ENCODE assay signal across 1 cellular context in the genomic region with DNA sequence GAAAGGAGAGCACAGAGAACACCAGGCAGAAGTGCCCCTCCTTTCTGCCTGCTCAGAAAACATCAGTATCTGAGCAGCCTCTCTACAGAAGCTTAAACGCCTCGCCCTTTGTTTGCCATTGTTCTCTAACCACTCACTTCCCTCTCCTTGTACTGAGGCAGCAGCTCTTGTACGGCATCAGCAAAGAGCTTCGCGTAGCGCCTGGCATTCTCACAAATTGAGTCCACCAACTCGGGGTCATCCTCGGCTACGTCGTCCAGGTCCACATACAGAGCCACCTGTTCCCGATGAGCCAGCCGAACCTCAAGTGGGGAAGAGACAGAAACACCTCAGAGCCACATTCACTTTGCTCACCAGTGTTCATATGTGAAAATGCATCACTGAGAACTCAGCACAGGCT.
TF ChIP-seq lines count a peak whose summit lies in the region.

No MANE protein-coding gene starts in this region.

TF ChIP-seq in GM23338, 12 proteins besides CTCF, POLR2A, EP300 and RAD21 (continued from another document):
- TF ChIP-seq, protein P1, sequence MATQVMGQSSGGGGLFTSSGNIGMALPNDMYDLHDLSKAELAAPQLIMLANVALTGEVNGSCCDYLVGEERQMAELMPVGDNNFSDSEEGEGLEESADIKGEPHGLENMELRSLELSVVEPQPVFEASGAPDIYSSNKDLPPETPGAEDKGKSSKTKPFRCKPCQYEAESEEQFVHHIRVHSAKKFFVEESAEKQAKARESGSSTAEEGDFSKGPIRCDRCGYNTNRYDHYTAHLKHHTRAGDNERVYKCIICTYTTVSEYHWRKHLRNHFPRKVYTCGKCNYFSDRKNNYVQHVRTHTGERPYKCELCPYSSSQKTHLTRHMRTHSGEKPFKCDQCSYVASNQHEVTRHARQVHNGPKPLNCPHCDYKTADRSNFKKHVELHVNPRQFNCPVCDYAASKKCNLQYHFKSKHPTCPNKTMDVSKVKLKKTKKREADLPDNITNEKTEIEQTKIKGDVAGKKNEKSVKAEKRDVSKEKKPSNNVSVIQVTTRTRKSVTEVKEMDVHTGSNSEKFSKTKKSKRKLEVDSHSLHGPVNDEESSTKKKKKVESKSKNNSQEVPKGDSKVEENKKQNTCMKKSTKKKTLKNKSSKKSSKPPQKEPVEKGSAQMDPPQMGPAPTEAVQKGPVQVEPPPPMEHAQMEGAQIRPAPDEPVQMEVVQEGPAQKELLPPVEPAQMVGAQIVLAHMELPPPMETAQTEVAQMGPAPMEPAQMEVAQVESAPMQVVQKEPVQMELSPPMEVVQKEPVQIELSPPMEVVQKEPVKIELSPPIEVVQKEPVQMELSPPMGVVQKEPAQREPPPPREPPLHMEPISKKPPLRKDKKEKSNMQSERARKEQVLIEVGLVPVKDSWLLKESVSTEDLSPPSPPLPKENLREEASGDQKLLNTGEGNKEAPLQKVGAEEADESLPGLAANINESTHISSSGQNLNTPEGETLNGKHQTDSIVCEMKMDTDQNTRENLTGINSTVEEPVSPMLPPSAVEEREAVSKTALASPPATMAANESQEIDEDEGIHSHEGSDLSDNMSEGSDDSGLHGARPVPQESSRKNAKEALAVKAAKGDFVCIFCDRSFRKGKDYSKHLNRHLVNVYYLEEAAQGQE (IDR thresholded peaks at IDR 0.05; ENCODE audit: unreplicated experiment), result no peak
- TF ChIP-seq, protein P2, sequence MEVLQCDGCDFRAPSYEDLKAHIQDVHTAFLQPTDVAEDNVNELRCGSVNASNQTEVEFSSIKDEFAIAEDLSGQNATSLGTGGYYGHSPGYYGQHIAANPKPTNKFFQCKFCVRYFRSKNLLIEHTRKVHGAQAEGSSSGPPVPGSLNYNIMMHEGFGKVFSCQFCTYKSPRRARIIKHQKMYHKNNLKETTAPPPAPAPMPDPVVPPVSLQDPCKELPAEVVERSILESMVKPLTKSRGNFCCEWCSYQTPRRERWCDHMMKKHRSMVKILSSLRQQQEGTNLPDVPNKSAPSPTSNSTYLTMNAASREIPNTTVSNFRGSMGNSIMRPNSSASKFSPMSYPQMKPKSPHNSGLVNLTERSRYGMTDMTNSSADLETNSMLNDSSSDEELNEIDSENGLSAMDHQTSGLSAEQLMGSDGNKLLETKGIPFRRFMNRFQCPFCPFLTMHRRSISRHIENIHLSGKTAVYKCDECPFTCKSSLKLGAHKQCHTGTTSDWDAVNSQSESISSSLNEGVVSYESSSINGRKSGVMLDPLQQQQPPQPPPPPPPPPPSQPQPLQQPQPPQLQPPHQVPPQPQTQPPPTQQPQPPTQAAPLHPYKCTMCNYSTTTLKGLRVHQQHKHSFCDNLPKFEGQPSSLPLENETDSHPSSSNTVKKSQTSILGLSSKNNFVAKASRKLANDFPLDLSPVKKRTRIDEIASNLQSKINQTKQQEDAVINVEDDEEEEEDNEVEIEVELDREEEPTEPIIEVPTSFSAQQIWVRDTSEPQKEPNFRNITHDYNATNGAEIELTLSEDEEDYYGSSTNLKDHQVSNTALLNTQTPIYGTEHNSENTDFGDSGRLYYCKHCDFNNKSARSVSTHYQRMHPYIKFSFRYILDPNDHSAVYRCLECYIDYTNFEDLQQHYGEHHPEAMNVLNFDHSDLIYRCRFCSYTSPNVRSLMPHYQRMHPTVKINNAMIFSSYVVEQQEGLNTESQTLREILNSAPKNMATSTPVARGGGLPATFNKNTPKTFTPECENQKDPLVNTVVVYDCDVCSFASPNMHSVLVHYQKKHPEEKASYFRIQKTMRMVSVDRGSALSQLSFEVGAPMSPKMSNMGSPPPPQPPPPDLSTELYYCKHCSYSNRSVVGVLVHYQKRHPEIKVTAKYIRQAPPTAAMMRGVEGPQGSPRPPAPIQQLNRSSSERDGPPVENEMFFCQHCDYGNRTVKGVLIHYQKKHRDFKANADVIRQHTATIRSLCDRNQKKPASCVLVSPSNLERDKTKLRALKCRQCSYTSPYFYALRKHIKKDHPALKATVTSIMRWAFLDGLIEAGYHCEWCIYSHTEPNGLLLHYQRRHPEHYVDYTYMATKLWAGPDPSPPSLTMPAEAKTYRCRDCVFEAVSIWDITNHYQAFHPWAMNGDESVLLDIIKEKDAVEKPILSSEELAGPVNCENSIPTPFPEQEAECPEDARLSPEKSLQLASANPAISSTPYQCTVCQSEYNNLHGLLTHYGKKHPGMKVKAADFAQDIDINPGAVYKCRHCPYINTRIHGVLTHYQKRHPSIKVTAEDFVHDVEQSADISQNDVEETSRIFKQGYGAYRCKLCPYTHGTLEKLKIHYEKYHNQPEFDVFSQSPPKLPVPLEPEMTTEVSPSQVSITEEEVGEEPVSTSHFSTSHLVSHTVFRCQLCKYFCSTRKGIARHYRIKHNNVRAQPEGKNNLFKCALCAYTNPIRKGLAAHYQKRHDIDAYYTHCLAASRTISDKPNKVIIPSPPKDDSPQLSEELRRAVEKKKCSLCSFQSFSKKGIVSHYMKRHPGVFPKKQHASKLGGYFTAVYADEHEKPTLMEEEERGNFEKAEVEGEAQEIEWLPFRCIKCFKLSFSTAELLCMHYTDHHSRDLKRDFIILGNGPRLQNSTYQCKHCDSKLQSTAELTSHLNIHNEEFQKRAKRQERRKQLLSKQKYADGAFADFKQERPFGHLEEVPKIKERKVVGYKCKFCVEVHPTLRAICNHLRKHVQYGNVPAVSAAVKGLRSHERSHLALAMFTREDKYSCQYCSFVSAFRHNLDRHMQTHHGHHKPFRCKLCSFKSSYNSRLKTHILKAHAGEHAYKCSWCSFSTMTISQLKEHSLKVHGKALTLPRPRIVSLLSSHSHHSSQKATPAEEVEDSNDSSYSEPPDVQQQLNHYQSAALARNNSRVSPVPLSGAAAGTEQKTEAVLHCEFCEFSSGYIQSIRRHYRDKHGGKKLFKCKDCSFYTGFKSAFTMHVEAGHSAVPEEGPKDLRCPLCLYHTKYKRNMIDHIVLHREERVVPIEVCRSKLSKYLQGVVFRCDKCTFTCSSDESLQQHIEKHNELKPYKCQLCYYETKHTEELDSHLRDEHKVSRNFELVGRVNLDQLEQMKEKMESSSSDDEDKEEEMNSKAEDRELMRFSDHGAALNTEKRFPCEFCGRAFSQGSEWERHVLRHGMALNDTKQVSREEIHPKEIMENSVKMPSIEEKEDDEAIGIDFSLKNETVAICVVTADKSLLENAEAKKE (CRISPR knock-in tag; IDR thresholded peaks at IDR 0.05), result no peak
- TF ChIP-seq EZH2 (IDR thresholded peaks at IDR 0.05; ENCODE audit: low read depth, unreplicated experiment), result no peak
- TF ChIP-seq, protein P3, sequence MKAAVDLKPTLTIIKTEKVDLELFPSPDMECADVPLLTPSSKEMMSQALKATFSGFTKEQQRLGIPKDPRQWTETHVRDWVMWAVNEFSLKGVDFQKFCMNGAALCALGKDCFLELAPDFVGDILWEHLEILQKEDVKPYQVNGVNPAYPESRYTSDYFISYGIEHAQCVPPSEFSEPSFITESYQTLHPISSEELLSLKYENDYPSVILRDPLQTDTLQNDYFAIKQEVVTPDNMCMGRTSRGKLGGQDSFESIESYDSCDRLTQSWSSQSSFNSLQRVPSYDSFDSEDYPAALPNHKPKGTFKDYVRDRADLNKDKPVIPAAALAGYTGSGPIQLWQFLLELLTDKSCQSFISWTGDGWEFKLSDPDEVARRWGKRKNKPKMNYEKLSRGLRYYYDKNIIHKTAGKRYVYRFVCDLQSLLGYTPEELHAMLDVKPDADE (IDR thresholded peaks at IDR 0.05), result no peak
- TF ChIP-seq NANOG (IDR thresholded peaks at IDR 0.05; ENCODE audit: borderline replicate concordance), result no peak
- no peak for TF ChIP-seq EZH2phosphoT487 (IDR thresholded peaks at IDR 0.05; ENCODE audit: unreplicated experiment)
- no peak for TF ChIP-seq ZNF114 (CRISPR knock-in tag; IDR thresholded peaks at IDR 0.05)
- TF ChIP-seq ZNF331 (CRISPR knock-in tag; IDR thresholded peaks at IDR 0.05; ENCODE audit: low read depth), result no peak
